Comparison of ENCODE assay signal across 8 cellular contexts in the genomic region with DNA sequence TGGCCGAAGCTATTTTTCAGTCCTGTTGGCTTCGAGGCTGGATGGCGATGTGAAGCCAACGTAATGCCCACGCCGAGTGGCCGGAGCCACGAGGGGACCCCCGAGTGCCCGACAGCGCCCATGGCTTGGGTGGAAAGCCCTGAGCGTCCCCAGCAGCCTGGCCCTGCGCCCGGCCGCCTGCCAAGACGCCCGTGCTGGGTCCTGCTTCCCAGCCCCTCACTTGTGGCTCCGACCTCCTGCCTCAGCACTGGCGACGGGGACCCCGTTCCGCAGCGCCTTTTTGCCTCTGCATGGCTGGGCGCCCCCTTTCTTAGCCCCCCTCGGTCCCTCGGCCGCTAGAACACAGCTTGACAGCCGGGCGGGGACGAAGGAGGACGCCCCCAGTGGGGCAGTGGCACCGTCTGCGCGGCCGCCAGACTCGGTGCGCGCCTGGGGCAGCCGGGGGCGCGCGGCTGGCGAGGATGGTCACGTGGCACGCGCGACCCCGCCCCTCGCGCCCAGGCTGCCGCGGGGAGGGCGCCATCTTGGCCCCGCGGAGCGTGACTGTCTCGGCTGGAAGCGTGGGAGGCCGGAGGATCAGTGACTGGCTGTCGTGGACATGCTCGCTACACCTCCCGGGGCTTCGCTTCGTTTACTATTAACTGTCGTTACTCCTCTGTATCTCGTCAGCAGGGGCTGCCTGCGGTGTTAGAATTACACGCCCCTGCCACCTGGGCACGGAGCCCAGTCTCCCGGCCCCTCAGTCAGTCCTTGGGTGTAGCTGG. TPM values are rescaled to one million over a fixed set of nuclear protein-coding genes. Genes with fewer than 3 reads are reported as not detected.
DNase-seq lines count a peak whose midpoint lies in the region; ATAC-seq and TF ChIP-seq lines count a peak whose summit lies in the region.

No MANE protein-coding gene starts in this region.

- H2BK5ac ChIP-seq in IMR-90 (ENCODE audit: low read depth, low read length, poor library complexity, severe bottlenecking): peak overlapping the region; percentile 90

- H3K27me3 ChIP-seq in IMR-90 (ENCODE audit: control insufficient read depth, insufficient read depth, low read length) (no peaks in the 10 kb centered on the region), ovary (no peaks in the 10 kb centered on the region), thyroid gland (no peaks in the 10 kb centered on the region)

- no peaks in the 10 kb centered on the region for H3K36me3 ChIP-seq in IMR-90 (ENCODE audit: control insufficient read depth, insufficient read depth, low read length)
- no peaks in the 10 kb centered on the region for H3K36me3 ChIP-seq in SK-N-MC (ENCODE audit: insufficient read depth, low read length)
- H3K36me3 ChIP-seq in ovary: no peaks in the 10 kb centered on the region
- H3K36me3 ChIP-seq in thyroid gland: no peaks in the 10 kb centered on the region

- H3K23ac ChIP-seq in IMR-90 (ENCODE audit: low read depth, low read length): peak overlapping the region; percentile 95

- peak overlapping the region; percentile 76 for H3K4me3 ChIP-seq in IMR-90 (ENCODE audit: insufficient read depth, low read depth, low read length)
- peak overlapping the region; percentile 89 for H3K4me3 ChIP-seq in SK-N-MC
- H3K4me3 ChIP-seq in ovary: peak overlapping the region; percentile 45
- H3K4me3 ChIP-seq in thyroid gland (replicated peaks in 1 of 3): peak overlapping the region; percentile 63 to 89 (median 67)

- peak overlapping the region; percentile 89 for H3K27ac ChIP-seq in IMR-90 (ENCODE audit: insufficient read depth, low read length)
- peak overlapping the region; percentile 79 for H3K27ac ChIP-seq in SK-N-MC
- peak overlapping the region; percentile 27 to 54 for H3K27ac ChIP-seq in ovary
- H3K27ac ChIP-seq in thyroid gland: peak overlapping the region; percentile 36 to 80 (median 69)

- H4K91ac ChIP-seq in IMR-90 (ENCODE audit: insufficient read depth, low read depth, low read length): peak overlapping the region; percentile 94

- H2AK9ac ChIP-seq in IMR-90 (replicated peaks; ENCODE audit: low read depth, low read length, poor library complexity): peak overlapping the region; percentile 98

- POLR2A ChIA-PET in IMR-90 (lab: Charles Lee; ENCODE audit: unreplicated experiment): interaction anchor here (1.3 kb wide), 1 partner anchor 12 kb away, joined by 4 read pairs; no protein-coding TSS in a partner anchor

- intact Hi-C loops in IMR-90 (cut with micrococcal nuclease) (no loop called here), head of caudate nucleus (cut with DNase I) (loop anchor here (5.0 kb wide), 1 partner anchor 138 kb away; a partner anchor contains a TSS), ovary (cut with DNase I) (no loop called here), thyroid gland (cut with DNase I) (no loop called here)

- H3K4me2 ChIP-seq in IMR-90 (ENCODE audit: low read depth, low read length): peak overlapping the region; percentile 90

- H2BK120ac ChIP-seq in IMR-90 (ENCODE audit: low read depth, low read length): peak overlapping the region; percentile 88

- peak overlapping the region; percentile 84 for H3K18ac ChIP-seq in IMR-90 (ENCODE audit: low read depth, low read length)

- H3K56ac ChIP-seq in IMR-90 (ENCODE audit: extremely low read depth, insufficient read depth, low read length): peak overlapping the region; percentile 75

- H3K9me1 ChIP-seq in IMR-90 (ENCODE audit: insufficient read depth, low read length): peaks cover 6% of the 10 kb centered on the region; the same call in 1 of the 2 replicates

- CTCF ChIA-PET in IMR-90 (lab: Yijun Ruan, JAX): interaction anchor here (1.3 to 1.5 kb wide), 2 partner anchors 13 to 31 kb away, joined by 3 read pairs; no protein-coding TSS in a partner anchor

- no peak for TF ChIP-seq RAD21 in IMR-90 (IDR thresholded peaks at IDR 0.05; ENCODE audit: low read length)

- peak; percentile 7 for DNase-seq in DMS53 treated with DMSO at 0.1 percent for 48 hours (lab: John Stamatoyannopoulos, UW; ENCODE audit: unreplicated experiment)
- peak; percentile 84 for DNase-seq in IMR-90
- DNase-seq in SK-N-MC (ENCODE audit: low read depth, low spot score): no peak
- DNase-seq in activated naive CD4-positive, alpha-beta T cell treated with anti-CD3 and anti-CD28 coated beads, Interleukin-2, amount 50 U/mL, for 72 hours (ENCODE audit: low spot score in 2 of 2): peak; percentile 85 to 89
- DNase-seq in head of caudate nucleus: peak; percentile 59 to 93 (median 85)
- peak; percentile 76 to 88 (median 82) for DNase-seq in ovary
- DNase-seq in thyroid gland: peak; percentile 80 to 84

- TF ChIP-seq EP300 in ovary (IDR thresholded peaks at IDR 0.05): no peak

- dilution Hi-C loops in IMR-90 (cut with HindIII; ENCODE audit: low sequenced_read_pairs, unreplicated experiment): no loop called here

- H3K9me3 ChIP-seq in IMR-90 (ENCODE audit: control insufficient read depth, insufficient read depth, low read length): no peaks in the 10 kb centered on the region
- H3K9me3 ChIP-seq in SK-N-MC (ENCODE audit: low read depth, low read length): no peaks in the 10 kb centered on the region
- H3K9me3 ChIP-seq in ovary: no peaks in the 10 kb centered on the region
- no peaks in the 10 kb centered on the region for H3K9me3 ChIP-seq in thyroid gland

- peak; percentile 83 for ATAC-seq in GM21529 (IDR thresholded peaks at IDR 0.05; ENCODE audit: unreplicated experiment)
- peak; percentile 69 for ATAC-seq in IMR-90 (ENCODE audit: low read depth)
- peak; percentile 92 to 93 for ATAC-seq in activated naive CD4-positive, alpha-beta T cell treated with anti-CD3 and anti-CD28 coated beads, Interleukin-2, amount 50 U/mL, for 72 hours

- peak overlapping the region; percentile 91 for H2AK5ac ChIP-seq in IMR-90 (ENCODE audit: low read depth, low read length)

- H4K5ac ChIP-seq in IMR-90 (ENCODE audit: low read depth, low read length): peak overlapping the region; percentile 84

- no peak; the same call in 1 of the 2 replicates for TF ChIP-seq CTCF in IMR-90 (conservative IDR thresholded peaks at IDR 0.05; ENCODE audit: low read depth, low read length)
- no peak for TF ChIP-seq CTCF in ovary (IDR thresholded peaks at IDR 0.05)
- TF ChIP-seq CTCF in thyroid gland (IDR thresholded peaks at IDR 0.05): peak in 1 of 6 experiments; percentile 9

- H2AFZ ChIP-seq in IMR-90 (replicated peaks; ENCODE audit: low read length, poor library complexity): peak overlapping the region; percentile 83

- peak overlapping the region; percentile 96 for H3K4ac ChIP-seq in IMR-90 (ENCODE audit: low read depth, low read length)

- H4K20me1 ChIP-seq in IMR-90 (ENCODE audit: insufficient read depth, low read length): peaks cover 4% of the 10 kb centered on the region; the same call in 1 of the 2 replicates

- H3K27ac Mint-ChIP-seq in activated naive CD4-positive, alpha-beta T cell treated with anti-CD3 and anti-CD28 coated beads, Interleukin-2, amount 50 U/mL, for 72 hours: peak overlapping the region; percentile 73 to 82

- H3K36me3 Mint-ChIP-seq in activated naive CD4-positive, alpha-beta T cell treated with anti-CD3 and anti-CD28 coated beads, Interleukin-2, amount 50 U/mL, for 72 hours: peaks cover 7 to 8% of the 10 kb centered on the region in 2 donors

- H3K14ac ChIP-seq in IMR-90 (replicated peaks; ENCODE audit: low read depth, low read length): peak overlapping the region; percentile 99

- H3K79me1 ChIP-seq in IMR-90 (ENCODE audit: low read depth in 1 of 2, low read length in 2 of 2): peaks cover 4 to 19% of the 10 kb centered on the region in 2 experiments; a peak in 1 of 4 replicates

- peak overlapping the region; percentile 84 for H2BK20ac ChIP-seq in IMR-90 (ENCODE audit: low read depth, low read length)

- in situ Hi-C loops in IMR-90 (cut with MboI; ENCODE audit: low sequenced_read_pairs): no loop called here

- peak; percentile 22; the same call in 1 of the 2 replicates for TF ChIP-seq POLR2A in IMR-90 (IDR thresholded peaks at IDR 0.05; ENCODE audit: low read depth, low read length)
- TF ChIP-seq POLR2A in ovary (IDR thresholded peaks at IDR 0.05): peak; percentile 47
- peak in 1 of 2 donors; percentile 68 for TF ChIP-seq POLR2A in thyroid gland (IDR thresholded peaks at IDR 0.05)

- peaks cover 6% of the 10 kb centered on the region for H3K4me1 ChIP-seq in IMR-90 (ENCODE audit: control insufficient read depth, insufficient read depth, low read length)
- H3K4me1 ChIP-seq in ovary (ENCODE audit: insufficient read depth): peaks cover 6% of the 10 kb centered on the region
- H3K4me1 ChIP-seq in thyroid gland: peaks cover 5 to 11% of the 10 kb centered on the region in 2 donors

- peak overlapping the region; percentile 72 to 91 for H4K8ac ChIP-seq in IMR-90 (ENCODE audit: low read depth in 2 of 2, low read length in 2 of 2)

- H2BK15ac ChIP-seq in IMR-90 (ENCODE audit: low read depth, low read length): peak overlapping the region; percentile 91; the same call in 2 of the 3 replicates

- H3K9me3 Mint-ChIP-seq in activated naive CD4-positive, alpha-beta T cell treated with anti-CD3 and anti-CD28 coated beads, Interleukin-2, amount 50 U/mL, for 72 hours: peaks cover 6 to 11% of the 10 kb centered on the region in 2 donors

- H3K9ac ChIP-seq in IMR-90 (ENCODE audit: low read depth, low read length): peak overlapping the region; percentile 86
- H3K9ac ChIP-seq in SK-N-MC (ENCODE audit: insufficient read length): peak overlapping the region; percentile 74

- BruUV-seq in IMR-90 (replicated peaks; lab: Mats Ljungman, UMichigan): no TSS peak

- WGBS in IMR-90 (ENCODE audit: extremely low coverage in 2 of 2, insufficient read length in 1 of 2), 2 experiments: 0% methylated on average over 58 of the region's 70 CpGs; no CpG with 5 or more reads in 1 of the 2 experiments
- WGBS in ovary, 3 donors: 1 to 2% (median 1%) methylated on average over 69 to 70 of the region's 70 CpGs
- WGBS in thyroid gland, 2 donors: 1 to 4% methylated on average over 6 to 11 of the region's 70 CpGs

RNA-seq across cellular contexts. Expression of a gene that starts 0.6 kb away (rescaled TPM):
- total RNA-seq in IMR-90 (2012; rRNA removed): 194 and 246 TPM in 2 replicates
- polyA plus RNA-seq in IMR-90 (2012; rRNA removed): 114 and 118 TPM in 2 replicates
- 89.6 and 120 TPM in 2 replicates for polyA plus RNA-seq in IMR-90 (2012; cell fraction: cytosol; rRNA removed)
- polyA plus RNA-seq in IMR-90 (2012; cell fraction: nucleus; rRNA removed; ENCODE audit: low replicate concordance): 71.7 and 95.1 TPM in 2 replicates
- total RNA-seq in activated naive CD4-positive, alpha-beta T cell treated with anti-CD3 and anti-CD28 coated beads, Interleukin-2, amount 50 U/mL, for 72 hours: under 1 TPM; 0.41 to 0.47 TPM
- 1 to 10 TPM in 5 of 7 donors, under 1 TPM in 2; 0.68 to 2.4 (median 1.8) TPM for total RNA-seq in ovary
- 1 to 10 TPM; 3.0 to 8.5 TPM for polyA plus RNA-seq in ovary
- total RNA-seq in thyroid gland: 10 to 100 TPM in 1 of 4 donors, 1 to 10 TPM in 3; 4.3 to 15.0 (median 7.9) TPM

RNA-seq across cellular contexts. Expression of a gene that starts 13.2 kb away (rescaled TPM):
- total RNA-seq in IMR-90 (2012; rRNA removed): 132 and 139 TPM in 2 replicates
- 75.3 and 80.3 TPM in 2 replicates for polyA plus RNA-seq in IMR-90 (2012; rRNA removed)
- 35.6 and 77.8 TPM in 2 replicates for polyA plus RNA-seq in IMR-90 (2012; cell fraction: cytosol; rRNA removed)
- 20.2 and 41.4 TPM in 2 replicates for polyA plus RNA-seq in IMR-90 (2012; cell fraction: nucleus; rRNA removed; ENCODE audit: low replicate concordance)
- 10 to 100 TPM; 32.1 to 39.0 TPM for total RNA-seq in activated naive CD4-positive, alpha-beta T cell treated with anti-CD3 and anti-CD28 coated beads, Interleukin-2, amount 50 U/mL, for 72 hours
- total RNA-seq in ovary: 10 to 100 TPM; 26.6 to 44.8 (median 31.6) TPM
- polyA plus RNA-seq in ovary: 10 to 100 TPM; 22.4 to 42.1 TPM
- total RNA-seq in thyroid gland: 10 to 100 TPM; 50.9 to 71.2 (median 62.2) TPM

Comparison
In these comparisons a context has a peak if more than half of its experiments do, and no peak if none do; other contexts are left out.
1. RNA of a gene that starts 0.6 kb away (total RNA-seq): 194 to 246 TPM in IMR-90; 4.3 to 15.0 TPM in thyroid gland, 0.68 to 2.4 TPM in ovary and 0.41 to 0.47 TPM in activated naive CD4-positive, alpha-beta T cell treated with anti-CD3 and anti-CD28 coated beads, Interleukin-2, amount 50 U/mL, for 72 hours; every median in the first group is over 10 times any median in the second.
2. Peak in every context shown above with its lines, with median percentiles within 50 percentile points of each other: ATAC-seq, H3K27ac ChIP-seq and H3K4me3 ChIP-seq.